In the genomic region with DNA sequence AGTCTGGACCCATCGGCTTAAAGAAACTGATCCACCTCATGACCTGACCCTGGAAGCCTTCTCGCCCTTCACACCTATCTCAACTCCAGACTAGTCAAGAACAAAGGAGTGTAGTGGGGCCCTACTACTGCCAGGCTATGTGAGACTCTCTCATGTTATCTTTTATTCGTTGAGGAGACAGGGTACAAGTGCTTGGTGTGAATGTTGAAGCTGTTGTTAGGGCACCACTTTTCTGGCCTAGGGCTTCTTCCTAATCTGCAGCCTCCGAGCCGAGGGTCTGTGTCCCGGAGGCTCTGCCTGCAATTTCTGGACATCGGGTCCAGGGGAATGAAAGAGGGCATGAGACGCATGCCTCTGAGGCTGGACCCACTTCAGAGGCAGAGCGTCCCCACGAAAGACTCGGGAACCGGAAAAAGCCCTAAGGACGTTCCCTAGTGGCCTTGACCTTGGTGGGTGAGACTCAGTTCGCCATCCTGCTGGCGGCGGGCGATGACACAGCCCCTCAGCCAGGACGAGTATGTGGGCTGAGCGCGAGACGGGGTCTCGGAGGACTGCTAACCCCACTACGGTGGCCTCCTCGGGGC, we compare ENCODE assay signal across 8 cellular contexts. TPM values are rescaled to one million over a fixed set of nuclear protein-coding genes. Genes with fewer than 3 reads are reported as not detected.
DNase-seq lines count a peak whose midpoint lies in the region; ATAC-seq and TF ChIP-seq lines count a peak whose summit lies in the region.

No MANE protein-coding gene starts in this region.

- H3F3A ChIP-seq in neural cell (ENCODE audit: insufficient read depth, low read length, poor library complexity, severe bottlenecking): no peaks in the 10 kb centered on the region

- TF ChIP-seq EP300 in neural cell (conservative IDR thresholded peaks at IDR 0.05; ENCODE audit: poor library complexity, severe bottlenecking): no peak

- H3K9me2 ChIP-seq in neural cell (ENCODE audit: insufficient read depth, low read length): no peaks in the 10 kb centered on the region

- peak; percentile 7 for ATAC-seq in GM18858 (IDR thresholded peaks at IDR 0.05; ENCODE audit: unreplicated experiment)
- ATAC-seq in esophagus mucosa: no peak
- ATAC-seq in HG03439 (IDR thresholded peaks at IDR 0.05; ENCODE audit: unreplicated experiment): no peak

- H3K4me3 ChIP-seq in NT2/D1 (ENCODE audit: insufficient read length, low read depth) (peak overlapping the region; percentile 97), neural cell (ENCODE audit: low read length) (peak overlapping the region; percentile 96)
- peak overlapping the region; percentile 78 for H3K4me3 ChIP-seq in effector memory CD4-positive, alpha-beta T cell (ENCODE audit: insufficient read depth, low read depth, low read length, poor library complexity, severe bottlenecking)

- H3K9me3 ChIP-seq in NT2/D1 (ENCODE audit: insufficient read depth, low read length) (no peaks in the 10 kb centered on the region), neural cell (ENCODE audit: low read length) (no peaks in the 10 kb centered on the region)
- H3K9me3 ChIP-seq in effector memory CD4-positive, alpha-beta T cell (ENCODE audit: control insufficient read depth, low read length): no peaks in the 10 kb centered on the region

- TF ChIP-seq CTCF in neural cell (IDR thresholded peaks at IDR 0.05; ENCODE audit: poor library complexity, severe bottlenecking): no peak

- H3K4me2 ChIP-seq in neural cell (ENCODE audit: low read length): peak overlapping the region; percentile 77

- H3K9ac ChIP-seq in NT2/D1 (ENCODE audit: insufficient read length, low read depth) (peak overlapping the region; percentile 99), neural cell (ENCODE audit: low read length) (peak overlapping the region; percentile 90)

- H3K79me2 ChIP-seq in neural cell (replicated peaks; ENCODE audit: insufficient read depth, low read length): peaks cover 26% of the 10 kb centered on the region

- peaks cover 3% of the 10 kb centered on the region for H3K4me1 ChIP-seq in NT2/D1 (ENCODE audit: insufficient read depth, insufficient read length)
- H3K4me1 ChIP-seq in effector memory CD4-positive, alpha-beta T cell (ENCODE audit: control insufficient read depth, insufficient read depth, low read length, poor library complexity, severe bottlenecking): peaks cover 9% of the 10 kb centered on the region

- H4K20me1 ChIP-seq in neural cell (ENCODE audit: insufficient read depth): no peaks in the 10 kb centered on the region

- H3K36me3 ChIP-seq in NT2/D1 (ENCODE audit: insufficient read depth, insufficient read length, low read length) (peaks cover 28% of the 10 kb centered on the region), neural cell (ENCODE audit: insufficient read depth, low read length) (no peaks in the 10 kb centered on the region)
- no peaks in the 10 kb centered on the region for H3K36me3 ChIP-seq in effector memory CD4-positive, alpha-beta T cell (ENCODE audit: control insufficient read depth, insufficient read depth, low read length)

- peak overlapping the region; percentile 84 for H3K27ac ChIP-seq in effector memory CD4-positive, alpha-beta T cell (ENCODE audit: insufficient read depth, low read length, poor library complexity, severe bottlenecking)
- peak overlapping the region; percentile 65 for H3K27ac ChIP-seq in neural cell (ENCODE audit: low read length)

- DNase-seq in NT2/D1 (ENCODE audit: low read depth, low spot score) (no peak), NCI-H2196 treated with DMSO at 0.1 percent for 48 hours (lab: John Stamatoyannopoulos, UW; ENCODE audit: unreplicated experiment) (no peak), NCI-H1092 (lab: John Stamatoyannopoulos, UW) (no peak)
- no peak for DNase-seq in effector memory CD4-positive, alpha-beta T cell

- H3K27me3 ChIP-seq in NT2/D1 (ENCODE audit: insufficient read depth, insufficient read length) (no peaks in the 10 kb centered on the region), neural cell (ENCODE audit: insufficient read depth, low read depth, low read length) (no peaks in the 10 kb centered on the region)
- H3K27me3 ChIP-seq in effector memory CD4-positive, alpha-beta T cell (replicated peaks; ENCODE audit: control insufficient read depth, insufficient read depth, low read length, poor library complexity, severe bottlenecking): no peaks in the 10 kb centered on the region

- peak overlapping the region; percentile 65 for H2AFZ ChIP-seq in neural cell (ENCODE audit: low read depth, low read length)

- no peak for TF ChIP-seq RAD21 in neural cell (conservative IDR thresholded peaks at IDR 0.05)

TF ChIP-seq in neural cell, 6 proteins besides CTCF, POLR2A, EP300 and RAD21:
- TF ChIP-seq TAF1 (IDR thresholded peaks at IDR 0.05; ENCODE audit: low read depth) (no peak), EZH2 (IDR thresholded peaks at IDR 0.05; ENCODE audit: borderline replicate concordance, insufficient read depth, low read length, poor library complexity, severe bottlenecking) (no peak), REST (IDR thresholded peaks at IDR 0.05; ENCODE audit: borderline replicate concordance) (no peak), POLR2AphosphoS5 (IDR thresholded peaks at IDR 0.05) (no peak), MXI1 (conservative IDR thresholded peaks at IDR 0.05; ENCODE audit: poor library complexity, severe bottlenecking) (no peak), SMC3 (conservative IDR thresholded peaks at IDR 0.05; ENCODE audit: poor library complexity) (no peak)

RNA-seq across cellular contexts. Expression of gene DNAJC11, which starts 0.7 kb away (rescaled TPM):
- polyA plus RNA-seq in neural cell: 26.0 and 28.6 TPM in 2 replicates
- polyA minus RNA-seq in neural cell: 35.8 and 42.0 TPM in 2 replicates
- 41.5 TPM for total RNA-seq in esophagus mucosa
